31 cellular contexts compared by ENCODE assay signal in genomic region chr11:71485063-71485399, GRCh38. TPM values are rescaled to one million over a fixed set of nuclear protein-coding genes. Genes with fewer than 3 reads are reported as not detected.
"Had no signal": no experiment of that assay in that cellular context is flagged by ENCODE, and none has a peak within 500 bp of the region (broad histone marks: within the 10 kb centered on the region; RNA-seq: fewer than 3 reads in every experiment).

No MANE protein-coding gene starts in this region.

- H3K27ac ChIP-seq: left lung, lower lobe of right lung, neural progenitor cell, neutrophil, parathyroid adenoma, right atrium auricular region, right lobe of liver, spleen, suprapubic skin, thoracic aorta, tibial artery, uterus had no signal

- H3K27me3 ChIP-seq: left lung, neural progenitor cell, neutrophil, right atrium auricular region, right lobe of liver, spleen, suprapubic skin, tibial artery, uterus had no signal

- H3K4me1 ChIP-seq: neural progenitor cell, parathyroid adenoma, right lobe of liver, tibial artery, uterus had no signal

- DNase-seq: hypothalamus; immature natural killer cell; kidney; lower lobe of right lung; mammary epithelial cell; mesenchymal stem cell; naive B cell; natural killer cell; nephron progenitor cell; occipital lobe; small intestine; stimulated activated CD4-positive, alpha-beta T cell treated with anti-CD3 and anti-CD28 coated beads, Interleukin-4, amount 100 ng/mL, for 24 hours; stimulated activated naive CD4-positive, alpha-beta T cell; tibial artery; trophoblast cell; uterus had no signal

- H3K36me3 ChIP-seq: neural progenitor cell, uterus had no signal

- H3K9me3 ChIP-seq: left lung, lower lobe of right lung, neutrophil, right atrium auricular region, right lobe of liver, spleen, suprapubic skin, thoracic aorta, tibial artery, uterus had no signal

- ATAC-seq: left colon; left lung; lower lobe of right lung; natural killer cell; right lobe of liver; stimulated activated effector memory CD8-positive, alpha-beta T cell treated with anti-CD3 and anti-CD28 coated beads, Interleukin-12 subunit alpha, Interleukin-12 subunit beta, amount 100 ng/mL, for 72 hours had no signal

- H3K4me3 ChIP-seq: left lung, lower lobe of right lung, neural progenitor cell, right atrium auricular region, right lobe of liver, spleen, suprapubic skin, thoracic aorta, tibial artery, uterus had no signal

RNA-seq across cellular contexts. Expression of gene KRTAP5-7, which starts 42.0 kb away (rescaled TPM):
- total RNA-seq: lower lobe of right lung, mammary epithelial cell, occipital lobe, osteocyte, pulmonary artery endothelial cell, renal cortical epithelial cell, right atrium auricular region, thoracic aorta had no signal
- polyA plus RNA-seq: immature natural killer cell, mammary epithelial cell had no signal

RNA-seq across cellular contexts. Expression of gene KRTAP5-8, which starts 52.8 kb away (rescaled TPM):
- total RNA-seq: lower lobe of right lung, mammary epithelial cell, mononuclear cell, natural killer cell, osteocyte, pulmonary artery endothelial cell, renal cortical epithelial cell, right atrium auricular region had no signal
- polyA plus RNA-seq: immature natural killer cell, mammary epithelial cell had no signal
